Comparison of ENCODE assay signal across 8 cellular contexts in genomic region chr4:101346312-101346561, GRCh38. TPM values are rescaled to one million over a fixed set of nuclear protein-coding genes. Genes with fewer than 3 reads are reported as not detected.
A peak's percentile ranks its signal among the peaks of the same experiment; 100 is the strongest.
DNase-seq lines count a peak whose midpoint lies in the region; ATAC-seq, FAIRE-seq and TF ChIP-seq lines count a peak whose summit lies in the region.

No MANE protein-coding gene starts in this region.

- no peak for FAIRE-seq in GM12891 (lab: Jason Lieb, UNC)

- H3K9me3 ChIP-seq in NT2/D1 (ENCODE audit: insufficient read depth, low read length): no peaks in the 10 kb centered on the region
- H3K9me3 ChIP-seq in hepatocyte (ENCODE audit: low read depth): no peaks in the 10 kb centered on the region

- TF ChIP-seq POLR2A in GM12891 (IDR thresholded peaks at IDR 0.05; ENCODE audit: low read depth, low read length): no peak

- intact Hi-C loops in activated naive CD4-positive, alpha-beta T cell treated with anti-CD3 and anti-CD28 coated beads for 36 hours (cut with micrococcal nuclease): loop anchor here (2.0 to 10.0 kb wide), 9 partner anchors 73 to 1481 kb away; partner anchors contain the start of genes MANBA and UBE2D3

- H3K36me3 Mint-ChIP-seq in activated naive CD4-positive, alpha-beta T cell treated with anti-CD3 and anti-CD28 coated beads for 36 hours (ENCODE audit: low read depth): no peaks in the 10 kb centered on the region

- H3K36me3 ChIP-seq in NT2/D1 (ENCODE audit: insufficient read depth, insufficient read length, low read length) (no peaks in the 10 kb centered on the region), hepatocyte (replicated peaks; ENCODE audit: insufficient read depth, low read depth) (no peaks in the 10 kb centered on the region)

- H3K9me2 ChIP-seq in hepatocyte (replicated peaks; ENCODE audit: insufficient read depth): no peaks in the 10 kb centered on the region

- H3K4me1 Mint-ChIP-seq in activated naive CD4-positive, alpha-beta T cell treated with anti-CD3 and anti-CD28 coated beads for 36 hours (ENCODE audit: low read depth): peaks cover 31% of the 10 kb centered on the region

- H3K4me2 ChIP-seq in hepatocyte: peak overlapping the region; percentile 87

- DNase-seq in GM12891 (ENCODE audit: insufficient read length, low spot score) (peak; percentile 25), NT2/D1 (ENCODE audit: low read depth, low spot score) (no peak), hepatocyte (ENCODE audit: low spot score) (no peak), NCI-H226 (no peak), OCI-M2 (lab: John Stamatoyannopoulos, UW; ENCODE audit: unreplicated experiment) (no peak)
- peak; percentile 28 for DNase-seq in activated naive CD4-positive, alpha-beta T cell treated with anti-CD3 and anti-CD28 coated beads for 36 hours
- DNase-seq in stimulated activated CD8-positive, alpha-beta memory T cell treated with anti-CD3 and anti-CD28 coated beads, Interleukin-4, amount 100 ng/mL, for 1 hour (ENCODE audit: low read depth in 2 of 2, low spot score in 1 of 2): peak; percentile 9 to 17

- peaks cover 50% of the 10 kb centered on the region for H3K79me2 ChIP-seq in hepatocyte

- peaks cover 2% of the 10 kb centered on the region for H3K4me1 ChIP-seq in NT2/D1 (ENCODE audit: insufficient read depth, insufficient read length)
- peaks cover 11% of the 10 kb centered on the region for H3K4me1 ChIP-seq in hepatocyte (ENCODE audit: insufficient read depth)

- WGBS in hepatocyte (ENCODE audit: low lambda C conversion rate, missing lambda C conversion rate): no CpG with 5 or more reads among the region's 12 CpGs

- H3K9me3 Mint-ChIP-seq in activated naive CD4-positive, alpha-beta T cell treated with anti-CD3 and anti-CD28 coated beads for 36 hours: no peaks in the 10 kb centered on the region

- no peak overlapping the region for H3K9ac ChIP-seq in NT2/D1 (ENCODE audit: insufficient read length, low read depth)

- H2AFZ ChIP-seq in hepatocyte: peak overlapping the region; percentile 63

- peaks cover 16% of the 10 kb centered on the region for H3K27me3 ChIP-seq in NT2/D1 (ENCODE audit: insufficient read depth, insufficient read length)
- H3K27me3 ChIP-seq in hepatocyte: no peaks in the 10 kb centered on the region

- peak overlapping the region; percentile 92 for H3K27ac ChIP-seq in hepatocyte

- H3K4me3 ChIP-seq in NT2/D1 (ENCODE audit: insufficient read length, low read depth): peak overlapping the region; percentile 39
- H3K4me3 ChIP-seq in hepatocyte: peak overlapping the region; percentile 90

- H3K27me3 Mint-ChIP-seq in activated naive CD4-positive, alpha-beta T cell treated with anti-CD3 and anti-CD28 coated beads for 36 hours (ENCODE audit: low read depth): peaks cover 31% of the 10 kb centered on the region

- CTCF ChIA-PET in activated naive CD4-positive, alpha-beta T cell treated with anti-CD3 and anti-CD28 coated beads for 36 hours (lab: Charles Lee): interaction anchor here (0.5 to 0.7 kb wide), 2 partner anchors 22 to 44 kb away, joined by 4 read pairs; no protein-coding TSS in a partner anchor

- TF ChIP-seq CTCF in hepatocyte (IDR thresholded peaks at IDR 0.05; ENCODE audit: poor library complexity): no peak

- H4K20me1 ChIP-seq in hepatocyte (ENCODE audit: insufficient read depth, poor library complexity, severe bottlenecking): peaks cover 33% of the 10 kb centered on the region

- H3K4me3 Mint-ChIP-seq in activated naive CD4-positive, alpha-beta T cell treated with anti-CD3 and anti-CD28 coated beads for 36 hours: peak overlapping the region; percentile 95

- no peak for ATAC-seq in GM19395 (IDR thresholded peaks at IDR 0.05; ENCODE audit: unreplicated experiment)

- no peak overlapping the region for H3K27ac Mint-ChIP-seq in activated naive CD4-positive, alpha-beta T cell treated with anti-CD3 and anti-CD28 coated beads for 36 hours

TF ChIP-seq in GM12891, 5 proteins besides CTCF, POLR2A, EP300 and RAD21:
- TF ChIP-seq POLR2AphosphoS5 (IDR thresholded peaks at IDR 0.05; ENCODE audit: low read depth, low read length) (no peak), SPI1 (IDR thresholded peaks at IDR 0.05; ENCODE audit: low read depth, low read length) (peak; percentile 67)

RNA-seq across cellular contexts. Expression of gene PPP3CA, which starts 1.1 kb away (rescaled TPM):
- polyA plus RNA-seq in GM12891 (2012; ENCODE audit: low read depth, missing spikeins): 3.6 TPM
- 1 to 10 TPM; 2.4 to 3.4 TPM for total RNA-seq in activated naive CD4-positive, alpha-beta T cell treated with anti-CD3 and anti-CD28 coated beads for 36 hours
- total RNA-seq in hepatocyte: 47.8 and 49.5 TPM in 2 replicates
- polyA plus RNA-seq in hepatocyte: 12.9 and 15.6 TPM in 2 replicates

Comparison
In these comparisons a context has a peak if more than half of its experiments do, and no peak if none do; other contexts are left out.
1. DNase-seq: peak in GM12891 (single experiment), activated naive CD4-positive, alpha-beta T cell treated with anti-CD3 and anti-CD28 coated beads for 36 hours (single experiment) and stimulated activated CD8-positive, alpha-beta memory T cell treated with anti-CD3 and anti-CD28 coated beads, Interleukin-4, amount 100 ng/mL, for 1 hour (2 of 2); none in NT2/D1 (single experiment), hepatocyte (single experiment), NCI-H226 (single experiment) and OCI-M2 (single experiment).
2. RNA of gene PPP3CA, which starts 1.1 kb away (total RNA-seq): 47.8 to 49.5 TPM in hepatocyte; 2.4 to 3.4 TPM in activated naive CD4-positive, alpha-beta T cell treated with anti-CD3 and anti-CD28 coated beads for 36 hours; every median in the first group is over 10 times any median in the second.